In the genomic region with DNA sequence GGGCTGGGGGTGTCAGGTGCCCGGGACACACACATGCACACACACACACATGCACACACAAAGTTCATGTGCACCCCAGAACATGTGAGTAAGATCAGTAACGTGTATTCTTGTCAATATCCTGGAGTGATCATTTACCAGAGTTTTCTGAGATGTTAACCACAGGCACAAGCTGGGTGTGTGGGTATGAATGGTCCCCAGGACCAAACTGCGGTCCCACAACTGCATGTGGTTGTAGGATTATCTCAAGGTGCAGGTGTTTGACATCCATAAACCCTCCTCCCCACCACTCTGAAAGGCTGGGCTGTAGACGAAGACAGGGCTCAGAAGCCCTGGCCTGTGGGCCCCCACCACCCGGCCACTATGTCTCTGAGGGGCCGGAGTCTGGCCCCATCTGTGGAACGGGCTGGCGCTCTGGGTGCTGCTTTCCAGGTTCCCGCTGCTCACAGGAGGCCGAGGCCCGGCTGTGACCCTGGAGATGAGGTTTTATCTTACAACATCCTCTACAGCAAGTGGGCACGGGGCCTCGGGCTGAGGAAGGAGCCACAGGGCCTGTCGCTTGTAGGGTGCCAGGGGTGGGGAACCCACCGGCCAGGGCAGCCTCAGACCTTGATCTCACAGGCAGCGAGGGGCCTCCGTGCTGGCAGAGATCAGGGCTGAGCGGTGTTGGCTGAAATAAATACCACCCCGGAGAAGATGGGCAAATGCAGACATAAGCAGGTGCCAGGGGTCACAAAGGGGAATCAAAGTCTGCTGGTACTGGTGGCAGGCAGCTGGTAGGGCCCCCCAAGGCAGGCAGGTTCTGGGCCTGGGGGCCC, we compare ENCODE assay signal across 22 cellular contexts. TPM values are rescaled to one million over a fixed set of nuclear protein-coding genes. Genes with fewer than 3 reads are reported as not detected.
DNase-seq lines count a peak whose midpoint lies in the region; ATAC-seq and TF ChIP-seq lines count a peak whose summit lies in the region.
"Had no signal": no experiment of that assay in that cellular context is flagged by ENCODE, and none has a peak within 500 bp of the region (broad histone marks: within the 10 kb centered on the region; RNA-seq: fewer than 3 reads in every experiment).

No MANE protein-coding gene starts in this region.

- H3K79me2 ChIP-seq in OCI-LY7 (ENCODE audit: insufficient read depth, low read depth, low read length) = no peaks in the 10 kb centered on the region

- intact Hi-C loops in activated CD8-positive, alpha-beta T cell treated with anti-CD3 and anti-CD28 coated beads for 36 hours (cut with micrococcal nuclease) = loop anchor here (10.0 kb wide), 1 partner anchor 118 kb away; no protein-coding TSS in a partner anchor
- intact Hi-C loops in OCI-LY7 (cut with micrococcal nuclease; ENCODE audit: unreplicated experiment) = loop anchor here (10.0 kb wide), 1 partner anchor 352 kb away; a partner anchor contains a TSS
- intact Hi-C loops in thyroid gland (cut with DNase I) = no loop called here

- no TSS peak for BruUV-seq in OCI-LY7 (replicated peaks; lab: Mats Ljungman, UMichigan)

- no peaks in the 10 kb centered on the region for H4K20me1 ChIP-seq in OCI-LY7 (ENCODE audit: insufficient read depth, low read length)

- H3K9me3 ChIP-seq in OCI-LY7 (ENCODE audit: low read length) (no peaks in the 10 kb centered on the region), thyroid gland (no peaks in the 10 kb centered on the region)
- H3K9me3 ChIP-seq: upper lobe of right lung had no signal

- H3K27me3 ChIP-seq in thyroid gland = no peaks in the 10 kb centered on the region
- H3K27me3 ChIP-seq: brain microvascular endothelial cell, upper lobe of right lung had no signal

- no peaks in the 10 kb centered on the region for H3K36me3 Mint-ChIP-seq in activated CD8-positive, alpha-beta T cell treated with anti-CD3 and anti-CD28 coated beads, Interleukin-2, amount 10 ng/mL, durations not matched to agents 7 days and 5 days (ENCODE audit: low read depth)
- H3K36me3 Mint-ChIP-seq in activated CD8-positive, alpha-beta T cell treated with anti-CD3 and anti-CD28 coated beads for 36 hours (ENCODE audit: low read depth) = no peaks in the 10 kb centered on the region
- H3K36me3 Mint-ChIP-seq in immature natural killer cell = no peaks in the 10 kb centered on the region
- H3K36me3 Mint-ChIP-seq: activated CD4-positive, alpha-beta memory T cell treated with anti-CD3 and anti-CD28 coated beads for 36 hours; naive thymus-derived CD4-positive, alpha-beta T cell had no signal

- CTCF ChIA-PET in activated CD8-positive, alpha-beta T cell treated with anti-CD3 and anti-CD28 coated beads, Interleukin-2, amount 10 ng/mL, durations not matched to agents 7 days and 5 days (lab: Charles Lee) = no interaction called here
- CTCF ChIA-PET in activated CD8-positive, alpha-beta T cell treated with anti-CD3 and anti-CD28 coated beads for 36 hours (lab: Charles Lee) = no interaction called here
- CTCF ChIA-PET in OCI-LY7 (lab: Charles Lee; ENCODE audit: unreplicated experiment) = no interaction called here

- peaks cover 56% of the 10 kb centered on the region for H3K4me1 Mint-ChIP-seq in activated CD8-positive, alpha-beta T cell treated with anti-CD3 and anti-CD28 coated beads, Interleukin-2, amount 10 ng/mL, durations not matched to agents 7 days and 5 days (ENCODE audit: low read depth)
- H3K4me1 Mint-ChIP-seq in activated CD8-positive, alpha-beta T cell treated with anti-CD3 and anti-CD28 coated beads for 36 hours (ENCODE audit: low read depth) = peaks cover 11% of the 10 kb centered on the region
- H3K4me1 Mint-ChIP-seq in immature natural killer cell = peaks cover 43 to 49% of the 10 kb centered on the region in 2 donors

- H3K27me3 Mint-ChIP-seq in activated CD8-positive, alpha-beta T cell treated with anti-CD3 and anti-CD28 coated beads, Interleukin-2, amount 10 ng/mL, durations not matched to agents 7 days and 5 days (ENCODE audit: low read depth) = peaks cover 26% of the 10 kb centered on the region
- peaks cover 53% of the 10 kb centered on the region for H3K27me3 Mint-ChIP-seq in activated CD8-positive, alpha-beta T cell treated with anti-CD3 and anti-CD28 coated beads for 36 hours
- H3K27me3 Mint-ChIP-seq in immature natural killer cell (ENCODE audit: low read depth in 3 of 3) = peaks cover 12 to 18% (median 17%) of the 10 kb centered on the region in 3 donors

- no peak for TF ChIP-seq POLR2A in thyroid gland (IDR thresholded peaks at IDR 0.05)

- peak overlapping the region; percentile 61 for H3K27ac Mint-ChIP-seq in activated CD8-positive, alpha-beta T cell treated with anti-CD3 and anti-CD28 coated beads, Interleukin-2, amount 10 ng/mL, durations not matched to agents 7 days and 5 days
- H3K27ac Mint-ChIP-seq in activated CD8-positive, alpha-beta T cell treated with anti-CD3 and anti-CD28 coated beads for 36 hours = no peak overlapping the region
- H3K27ac Mint-ChIP-seq in immature natural killer cell = peak overlapping the region in 4 of 6 donors; percentile 28 to 67 (median 48)
- H3K27ac Mint-ChIP-seq: activated CD4-positive, alpha-beta memory T cell treated with anti-CD3 and anti-CD28 coated beads for 36 hours; activated naive CD8-positive, alpha-beta T cell treated with anti-CD3 and anti-CD28 coated beads for 36 hours; progenitor cell of endocrine pancreas had no signal

- no peak for ATAC-seq in activated CD8-positive, alpha-beta T cell treated with anti-CD3 and anti-CD28 coated beads, Interleukin-2, amount 10 ng/mL, durations not matched to agents 7 days and 5 days
- no peak for ATAC-seq in activated CD8-positive, alpha-beta T cell treated with anti-CD3 and anti-CD28 coated beads for 36 hours
- no peak for ATAC-seq in GM21526 (IDR thresholded peaks at IDR 0.05; ENCODE audit: low FRiP score, unreplicated experiment)
- ATAC-seq: foreskin keratinocyte; naive thymus-derived CD4-positive, alpha-beta T cell; Panc1; upper lobe of right lung had no signal

- peak overlapping the region; percentile 76; the same call in 1 of the 2 replicates for H2AFZ ChIP-seq in OCI-LY7 (ENCODE audit: low read length)

- no peak for TF ChIP-seq CTCF in activated CD8-positive, alpha-beta T cell treated with anti-CD3 and anti-CD28 coated beads for 36 hours (IDR thresholded peaks at IDR 0.05)
- TF ChIP-seq CTCF in OCI-LY7 (conservative IDR thresholded peaks at IDR 0.05; ENCODE audit: low read length) (no peak), thyroid gland (IDR thresholded peaks at IDR 0.05) (no peak)

- H3K9me2 ChIP-seq in OCI-LY7 (ENCODE audit: insufficient read depth, low read length) = no peaks in the 10 kb centered on the region

- POLR2A ChIA-PET in activated CD8-positive, alpha-beta T cell treated with anti-CD3 and anti-CD28 coated beads, Interleukin-2, amount 10 ng/mL, durations not matched to agents 7 days and 5 days (lab: Charles Lee) = no interaction called here
- POLR2A ChIA-PET in activated CD8-positive, alpha-beta T cell treated with anti-CD3 and anti-CD28 coated beads for 36 hours (lab: Charles Lee) = no interaction called here
- POLR2A ChIA-PET in OCI-LY7 (lab: Charles Lee) = no interaction called here

- H3K27ac ChIP-seq in OCI-LY7 (ENCODE audit: low read depth, low read length, poor library complexity, severe bottlenecking) (no peak overlapping the region), thyroid gland (peak overlapping the region in 2 of 3 donors; percentile 33 to 45)
- H3K27ac ChIP-seq: brain microvascular endothelial cell, C4-2B, foreskin keratinocyte, upper lobe of right lung had no signal

- peak overlapping the region; percentile 38; the same call in 1 of the 2 replicates for H3K4me2 ChIP-seq in OCI-LY7 (ENCODE audit: low read length)

- H3K9me3 Mint-ChIP-seq in activated CD8-positive, alpha-beta T cell treated with anti-CD3 and anti-CD28 coated beads, Interleukin-2, amount 10 ng/mL, durations not matched to agents 7 days and 5 days (ENCODE audit: insufficient read depth) = no peaks in the 10 kb centered on the region
- no peaks in the 10 kb centered on the region for H3K9me3 Mint-ChIP-seq in activated CD8-positive, alpha-beta T cell treated with anti-CD3 and anti-CD28 coated beads for 36 hours
- no peaks in the 10 kb centered on the region for H3K9me3 Mint-ChIP-seq in immature natural killer cell
- H3K9me3 Mint-ChIP-seq: activated CD4-positive, alpha-beta memory T cell treated with anti-CD3 and anti-CD28 coated beads for 36 hours; activated naive CD8-positive, alpha-beta T cell treated with anti-CD3 and anti-CD28 coated beads for 36 hours had no signal

- WGBS in thyroid gland, 2 donors = 67 to 82% methylated on average over 10 to 16 of the region's 19 CpGs

- H3K36me3 ChIP-seq in OCI-LY7 (ENCODE audit: insufficient read depth, low read length) = no peaks in the 10 kb centered on the region
- H3K36me3 ChIP-seq in thyroid gland = no peaks in the 10 kb centered on the region
- H3K36me3 ChIP-seq: brain microvascular endothelial cell, upper lobe of right lung had no signal

- H3K4me3 ChIP-seq in OCI-LY7 (ENCODE audit: low read depth, low read length, poor library complexity, severe bottlenecking) = no peak overlapping the region
- no peak overlapping the region for H3K4me3 ChIP-seq in thyroid gland (replicated peaks in 1 of 3)
- H3K4me3 ChIP-seq: upper lobe of right lung had no signal

- H3K4me3 Mint-ChIP-seq in activated CD8-positive, alpha-beta T cell treated with anti-CD3 and anti-CD28 coated beads, Interleukin-2, amount 10 ng/mL, durations not matched to agents 7 days and 5 days = no peak overlapping the region
- H3K4me3 Mint-ChIP-seq in activated CD8-positive, alpha-beta T cell treated with anti-CD3 and anti-CD28 coated beads for 36 hours = no peak overlapping the region
- peak overlapping the region in 2 of 5 donors; percentile 14 to 33 for H3K4me3 Mint-ChIP-seq in immature natural killer cell
- H3K4me3 Mint-ChIP-seq: activated CD4-positive, alpha-beta memory T cell treated with anti-CD3 and anti-CD28 coated beads for 36 hours; activated naive CD8-positive, alpha-beta T cell treated with anti-CD3 and anti-CD28 coated beads for 36 hours had no signal

- DNase-seq in activated CD8-positive, alpha-beta T cell treated with anti-CD3 and anti-CD28 coated beads, Interleukin-2, amount 10 ng/mL, durations not matched to agents 7 days and 5 days = peak; percentile 37
- no peak for DNase-seq in activated CD8-positive, alpha-beta T cell treated with anti-CD3 and anti-CD28 coated beads for 36 hours
- DNase-seq in OCI-LY7 (ENCODE audit: low spot score) = no peak
- no peak for DNase-seq in immature natural killer cell
- DNase-seq in thyroid gland = no peak
- DNase-seq in activated naive CD4-positive, alpha-beta T cell (lab: John Stamatoyannopoulos, UW) = no peak
- DNase-seq in activated CD4-positive, CD25-positive, alpha-beta regulatory T cell (lab: John Stamatoyannopoulos, UW) = no peak
- DNase-seq: 8988T; activated CD4-positive, alpha-beta memory T cell treated with anti-CD3 and anti-CD28 coated beads for 36 hours; activated naive CD8-positive, alpha-beta T cell treated with anti-CD3 and anti-CD28 coated beads for 36 hours; activated T-cell treated with anti-CD3 and anti-CD28 coated beads, Interleukin-2, amount 50 U/mL, for 48 hours; brain microvascular endothelial cell; cortex of kidney; foreskin keratinocyte; naive thymus-derived CD4-positive, alpha-beta T cell; NCI-H2081; NCI-H524 treated with DMSO at 0.1 percent for 48 hours; upper lobe of right lung had no signal

- peaks cover 29% of the 10 kb centered on the region for H3K4me1 ChIP-seq in OCI-LY7 (ENCODE audit: insufficient read depth, low read length, poor library complexity, severe bottlenecking)
- H3K4me1 ChIP-seq in thyroid gland = peaks cover 0 to 13% of the 10 kb centered on the region in 2 donors
- H3K4me1 ChIP-seq: foreskin keratinocyte had no signal

RNA-seq across cellular contexts. Expression of a gene that starts 4.3 kb away (rescaled TPM):
- under 1 TPM; 0.34 to 0.74 TPM for total RNA-seq in activated CD8-positive, alpha-beta T cell treated with anti-CD3 and anti-CD28 coated beads, Interleukin-2, amount 10 ng/mL, durations not matched to agents 7 days and 5 days
- not detected for total RNA-seq in activated CD8-positive, alpha-beta T cell treated with anti-CD3 and anti-CD28 coated beads for 36 hours
- total RNA-seq in OCI-LY7 (2014; rRNA removed; shearing (Covaris generic)) = not detected in 2 replicates
- 0.10 TPM in 1 of 2 replicates, not detected in the other for total RNA-seq in OCI-LY7 (2022)
- under 1 TPM in 2 of 3 donors, not detected in 1; 0.48 TPM for polyA plus RNA-seq in immature natural killer cell
- 10 to 100 TPM in 3 of 4 donors, 1 to 10 TPM in 1; 9.9 to 44.2 (median 12.6) TPM for total RNA-seq in thyroid gland
- total RNA-seq: activated CD4-positive, alpha-beta memory T cell treated with anti-CD3 and anti-CD28 coated beads for 36 hours; activated naive CD8-positive, alpha-beta T cell treated with anti-CD3 and anti-CD28 coated beads for 36 hours; foreskin keratinocyte; progenitor cell of endocrine pancreas had no signal
- polyA plus RNA-seq: foreskin keratinocyte; naive thymus-derived CD4-positive, alpha-beta T cell had no signal

Comparison
In these comparisons a context has a peak if more than half of its experiments do, and no peak if none do; other contexts are left out.
1. RNA of a gene that starts 4.3 kb away (total RNA-seq): 9.9 to 44.2 TPM in thyroid gland; 0.34 to 0.74 TPM in activated CD8-positive, alpha-beta T cell treated with anti-CD3 and anti-CD28 coated beads, Interleukin-2, amount 10 ng/mL, durations not matched to agents 7 days and 5 days, 0.10 TPM in OCI-LY7 and not detected in activated CD8-positive, alpha-beta T cell treated with anti-CD3 and anti-CD28 coated beads for 36 hours; every median in the first group is over 4 times any median in the second.